In the genomic region with DNA sequence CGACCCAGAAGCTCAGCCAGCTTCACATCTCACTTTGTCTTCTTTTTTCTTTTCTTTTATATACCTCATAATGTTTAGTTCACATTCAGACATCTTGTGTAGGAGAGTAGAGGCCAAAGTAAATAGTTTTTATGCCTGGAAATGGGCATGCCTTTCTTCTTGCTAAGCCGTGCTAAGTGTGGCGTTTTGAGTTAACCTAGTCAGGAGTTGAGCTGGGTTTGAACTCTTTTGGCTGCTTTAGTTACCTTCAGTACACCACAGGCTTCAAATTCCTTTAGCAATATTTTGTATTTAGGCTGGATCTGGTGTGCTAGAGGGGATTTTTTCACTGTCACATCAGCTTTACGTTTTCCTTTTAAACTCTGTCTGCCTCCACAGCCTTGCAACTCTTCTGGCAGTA, we compare ENCODE assay signal across 19 cellular contexts.
"Had no signal": no experiment of that assay in that cellular context is flagged by ENCODE, and none has a peak within 500 bp of the region (broad histone marks: within the 10 kb centered on the region; RNA-seq: fewer than 3 reads in every experiment).

No MANE protein-coding gene starts in this region.

- H3K27ac Mint-ChIP-seq: dendritic cell treated with granulocyte-macrophage colony-stimulating factor and Interleukin-4, amounts not matched to agents 40 ng/mL and 50 ng/mL, for 4 days; effector memory CD8-positive, alpha-beta T cell; naive B cell; nephron progenitor cell had no signal

- H3K27me3 ChIP-seq: esophagus muscularis mucosa, foreskin keratinocyte had no signal

- H3K27ac ChIP-seq: epithelial cell of prostate, esophagus muscularis mucosa, foreskin keratinocyte, psoas muscle, right lobe of liver, skin epidermis had no signal

- H3K4me1 Mint-ChIP-seq: naive B cell, nephron progenitor cell had no signal

- H3K4me3 ChIP-seq: esophagus muscularis mucosa, lung, psoas muscle, right lobe of liver, skin epidermis had no signal

- H3K36me3 Mint-ChIP-seq: naive B cell had no signal

- H3K4me1 ChIP-seq: esophagus muscularis mucosa, psoas muscle, right lobe of liver had no signal

- H3K4me3 Mint-ChIP-seq: dendritic cell treated with granulocyte-macrophage colony-stimulating factor and Interleukin-4, amounts not matched to agents 40 ng/mL and 50 ng/mL, for 4 days; effector memory CD8-positive, alpha-beta T cell; naive B cell; nephron progenitor cell had no signal

- H3K36me3 ChIP-seq: esophagus muscularis mucosa, right lobe of liver had no signal

- ATAC-seq: effector memory CD8-positive, alpha-beta T cell; foreskin keratinocyte; left colon; left ventricle myocardium superior; psoas muscle; right lobe of liver had no signal

- H3K9me3 ChIP-seq: right lobe of liver had no signal

- FAIRE-seq: colon had no signal

- H3K27me3 Mint-ChIP-seq: dendritic cell treated with granulocyte-macrophage colony-stimulating factor and Interleukin-4, amounts not matched to agents 40 ng/mL and 50 ng/mL, for 4 days; naive B cell had no signal

- H3K9me3 Mint-ChIP-seq: effector memory CD8-positive, alpha-beta T cell had no signal

- DNase-seq: effector memory CD8-positive, alpha-beta T cell; foreskin keratinocyte; left colon; left ventricle myocardium superior; mesendoderm; naive B cell; nephron progenitor cell; psoas muscle; retina; right lobe of liver; stimulated activated CD4-positive, alpha-beta T cell treated with anti-CD3 and anti-CD28 coated beads, Interleukin-2, amount 100 ng/mL, for 24 hours; stimulated activated naive CD4-positive, alpha-beta T cell treated with Interleukin-2 at 50 U/mL for 16 hours; trophoblast cell had no signal
